ENCODE assay signal across 1 cellular context in the genomic region with DNA sequence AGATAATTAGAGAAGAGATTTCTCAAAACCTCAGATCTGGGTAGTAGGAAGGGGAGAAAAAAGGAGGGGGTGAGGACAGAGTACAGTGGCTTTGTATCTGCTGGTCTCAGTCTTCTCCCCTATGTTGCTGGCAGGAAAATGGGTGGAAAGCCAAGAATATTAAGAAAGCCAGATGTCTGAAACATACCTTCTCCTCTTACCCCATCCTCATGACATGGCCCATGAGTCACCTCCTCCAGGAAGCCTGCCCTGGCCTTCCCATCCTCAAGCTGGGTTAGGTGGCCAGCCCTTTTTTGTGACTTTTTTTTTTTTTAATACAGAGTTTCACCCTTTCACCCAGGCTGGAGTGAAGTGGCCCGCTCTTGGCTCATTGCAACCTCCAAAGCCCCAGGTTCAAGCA.
TF ChIP-seq lines count a peak whose summit lies in the region.

No MANE protein-coding gene starts in this region.

TF ChIP-seq in A549, 52 proteins besides CTCF, POLR2A, EP300 and RAD21:
- peak; percentile 72 for TF ChIP-seq ZFP36 (IDR thresholded peaks at IDR 0.05; ENCODE audit: borderline replicate concordance, partially characterized antibody)
- TF ChIP-seq EHMT2 (IDR thresholded peaks at IDR 0.05; ENCODE audit: low read depth) = no peak
- TF ChIP-seq, protein P1, sequence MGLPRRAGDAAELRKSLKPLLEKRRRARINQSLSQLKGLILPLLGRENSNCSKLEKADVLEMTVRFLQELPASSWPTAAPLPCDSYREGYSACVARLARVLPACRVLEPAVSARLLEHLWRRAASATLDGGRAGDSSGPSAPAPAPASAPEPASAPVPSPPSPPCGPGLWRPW (IDR thresholded peaks at IDR 0.05) = no peak
- TF ChIP-seq SREBF2 (IDR thresholded peaks at IDR 0.05) = no peak
- no peak for TF ChIP-seq GATA3 (IDR thresholded peaks at IDR 0.05; ENCODE audit: borderline replicate concordance)
- no peak for TF ChIP-seq FOSL2 (IDR thresholded peaks at IDR 0.05)
- 0 out of 2 replicates have a peak, but pooled peaks have one; percentile 15 for TF ChIP-seq FOSL2 (CRISPR knock-in tag; IDR thresholded peaks at IDR 0.05)
